28 cellular contexts compared by ENCODE assay signal in genomic region chr19:31592456-31592855, GRCh38.
"Had no signal": no experiment of that assay in that cellular context is flagged by ENCODE, and none has a peak within 500 bp of the region (broad histone marks: within the 10 kb centered on the region; RNA-seq: fewer than 3 reads in every experiment).

No MANE protein-coding gene starts in this region.

- H3K4me3 ChIP-seq: ascending aorta, esophagus squamous epithelium, gastroesophageal sphincter, heart right ventricle had no signal

- H3K4me1 ChIP-seq: ascending aorta, esophagus squamous epithelium, gastroesophageal sphincter, heart right ventricle had no signal

- H3K36me3 ChIP-seq: ascending aorta, esophagus squamous epithelium, gastroesophageal sphincter, heart right ventricle had no signal

- H3K27me3 ChIP-seq: ascending aorta, esophagus squamous epithelium had no signal

- H3K27ac ChIP-seq: ascending aorta, epithelial cell of prostate, esophagus squamous epithelium, gastroesophageal sphincter, heart right ventricle had no signal

- ATAC-seq: activated CD8-positive, alpha-beta T cell treated with anti-CD3 and anti-CD28 coated beads for 36 hours; activated naive CD4-positive, alpha-beta T cell treated with anti-CD3 and anti-CD28 coated beads, Interleukin-2, amount 50 U/mL, for 72 hours; activated T-cell treated with anti-CD3 and anti-CD28 coated beads, Interleukin-2, amount 50 U/mL, for 72 hours; effector memory CD8-positive, alpha-beta T cell; gastroesophageal sphincter; heart right ventricle; T-helper 17 cell had no signal

- H3K27me3 Mint-ChIP-seq: activated naive CD4-positive, alpha-beta T cell treated with anti-CD3 and anti-CD28 coated beads, Interleukin-2, amount 10 ng/mL, durations not matched to agents 7 days and 5 days; activated naive CD8-positive, alpha-beta T cell treated with anti-CD3 and anti-CD28 coated beads, Interleukin-2, amount 10 ng/mL, durations not matched to agents 7 days and 5 days had no signal

- H3K27ac Mint-ChIP-seq: activated CD8-positive, alpha-beta T cell treated with anti-CD3 and anti-CD28 coated beads for 36 hours; activated naive CD4-positive, alpha-beta T cell treated with anti-CD3 and anti-CD28 coated beads, Interleukin-2, amount 10 ng/mL, durations not matched to agents 7 days and 5 days; activated naive CD4-positive, alpha-beta T cell treated with anti-CD3 and anti-CD28 coated beads, Interleukin-2, amount 50 U/mL, for 72 hours; activated naive CD8-positive, alpha-beta T cell treated with anti-CD3 and anti-CD28 coated beads, Interleukin-2, amount 10 ng/mL, durations not matched to agents 7 days and 5 days; activated T-cell treated with anti-CD3 and anti-CD28 coated beads, Interleukin-2, amount 50 U/mL, for 24 hours; activated T-cell treated with anti-CD3 and anti-CD28 coated beads, Interleukin-2, amount 50 U/mL, for 72 hours; brain; effector memory CD8-positive, alpha-beta T cell; T-helper 17 cell; T-helper 2 cell treated with Interferon-gamma antibody and Interleukin-4, amounts not matched to agents 5 μg/mL and 100 μg/mL, for 36 hours had no signal

- DNase-seq: activated CD4-positive, alpha-beta T cell treated with anti-CD3 and anti-CD28 coated beads for 48 hours; activated CD4-positive, alpha-beta T cell treated with anti-CD3 and anti-CD28 coated beads, Interleukin-2, amount 50 U/mL, for 1 hour; activated CD4-positive, alpha-beta T cell treated with anti-CD3 and anti-CD28 coated beads, Interleukin-2, amount 50 U/mL, for 48 hours; activated CD8-positive, alpha-beta memory T cell treated with anti-CD3 and anti-CD28 coated beads for 24 hours; activated CD8-positive, alpha-beta T cell treated with anti-CD3 and anti-CD28 coated beads for 36 hours; activated gamma-delta T cell; activated naive CD4-positive, alpha-beta T cell; activated naive CD4-positive, alpha-beta T cell treated with anti-CD3 and anti-CD28 coated beads, Interleukin-2, amount 10 ng/mL, durations not matched to agents 7 days and 5 days; activated naive CD8-positive, alpha-beta T cell treated with anti-CD3 and anti-CD28 coated beads, Interleukin-2, amount 10 ng/mL, durations not matched to agents 7 days and 5 days; activated T-cell treated with anti-CD3 and anti-CD28 coated beads, Interleukin-2, amount 50 U/mL, for 24 hours; activated T-cell treated with anti-CD3 and anti-CD28 coated beads, Interleukin-2, amount 50 U/mL, for 72 hours; cortex of kidney; dermis blood vessel endothelial cell; effector CD4-positive, alpha-beta T cell; effector memory CD8-positive, alpha-beta T cell; esophagus squamous epithelium; foreskin melanocyte; heart right ventricle; T-helper 1 cell; T-helper 17 cell; T1000 had no signal

- H3K4me1 Mint-ChIP-seq: activated naive CD4-positive, alpha-beta T cell treated with anti-CD3 and anti-CD28 coated beads, Interleukin-2, amount 10 ng/mL, durations not matched to agents 7 days and 5 days; activated naive CD8-positive, alpha-beta T cell treated with anti-CD3 and anti-CD28 coated beads, Interleukin-2, amount 10 ng/mL, durations not matched to agents 7 days and 5 days; central memory CD8-positive, alpha-beta T cell; T-helper 17 cell had no signal

- H3K9me3 ChIP-seq: ascending aorta, esophagus squamous epithelium, gastroesophageal sphincter, heart right ventricle had no signal

- H3K36me3 Mint-ChIP-seq: activated naive CD4-positive, alpha-beta T cell treated with anti-CD3 and anti-CD28 coated beads, Interleukin-2, amount 10 ng/mL, durations not matched to agents 7 days and 5 days; activated naive CD8-positive, alpha-beta T cell treated with anti-CD3 and anti-CD28 coated beads, Interleukin-2, amount 10 ng/mL, durations not matched to agents 7 days and 5 days; brain had no signal

- H3K4me3 Mint-ChIP-seq: activated CD8-positive, alpha-beta T cell treated with anti-CD3 and anti-CD28 coated beads for 36 hours; activated naive CD4-positive, alpha-beta T cell treated with anti-CD3 and anti-CD28 coated beads, Interleukin-2, amount 10 ng/mL, durations not matched to agents 7 days and 5 days; activated naive CD8-positive, alpha-beta T cell treated with anti-CD3 and anti-CD28 coated beads, Interleukin-2, amount 10 ng/mL, durations not matched to agents 7 days and 5 days; activated T-cell treated with anti-CD3 and anti-CD28 coated beads, Interleukin-2, amount 50 U/mL, for 24 hours; activated T-cell treated with anti-CD3 and anti-CD28 coated beads, Interleukin-2, amount 50 U/mL, for 72 hours; brain; central memory CD8-positive, alpha-beta T cell; effector memory CD8-positive, alpha-beta T cell; T-helper 17 cell; T-helper 2 cell treated with Interferon-gamma antibody and Interleukin-4, amounts not matched to agents 5 μg/mL and 100 μg/mL, for 36 hours had no signal

- H3K9me3 Mint-ChIP-seq: activated CD8-positive, alpha-beta T cell treated with anti-CD3 and anti-CD28 coated beads for 36 hours; activated naive CD4-positive, alpha-beta T cell treated with anti-CD3 and anti-CD28 coated beads, Interleukin-2, amount 10 ng/mL, durations not matched to agents 7 days and 5 days; activated T-cell treated with anti-CD3 and anti-CD28 coated beads, Interleukin-2, amount 50 U/mL, for 24 hours; activated T-cell treated with anti-CD3 and anti-CD28 coated beads, Interleukin-2, amount 50 U/mL, for 72 hours; central memory CD8-positive, alpha-beta T cell had no signal
